In genomic region chr3:38454884-38455638, GRCh38 we compare ENCODE assay signal across 2 cellular contexts.
TF ChIP-seq lines count a peak whose summit lies in the region.

No MANE protein-coding gene starts in this region.

TF ChIP-seq in Ishikawa, 13 proteins besides CTCF, POLR2A, EP300 and RAD21 (continued from another document):
- TF ChIP-seq, protein P1, sequence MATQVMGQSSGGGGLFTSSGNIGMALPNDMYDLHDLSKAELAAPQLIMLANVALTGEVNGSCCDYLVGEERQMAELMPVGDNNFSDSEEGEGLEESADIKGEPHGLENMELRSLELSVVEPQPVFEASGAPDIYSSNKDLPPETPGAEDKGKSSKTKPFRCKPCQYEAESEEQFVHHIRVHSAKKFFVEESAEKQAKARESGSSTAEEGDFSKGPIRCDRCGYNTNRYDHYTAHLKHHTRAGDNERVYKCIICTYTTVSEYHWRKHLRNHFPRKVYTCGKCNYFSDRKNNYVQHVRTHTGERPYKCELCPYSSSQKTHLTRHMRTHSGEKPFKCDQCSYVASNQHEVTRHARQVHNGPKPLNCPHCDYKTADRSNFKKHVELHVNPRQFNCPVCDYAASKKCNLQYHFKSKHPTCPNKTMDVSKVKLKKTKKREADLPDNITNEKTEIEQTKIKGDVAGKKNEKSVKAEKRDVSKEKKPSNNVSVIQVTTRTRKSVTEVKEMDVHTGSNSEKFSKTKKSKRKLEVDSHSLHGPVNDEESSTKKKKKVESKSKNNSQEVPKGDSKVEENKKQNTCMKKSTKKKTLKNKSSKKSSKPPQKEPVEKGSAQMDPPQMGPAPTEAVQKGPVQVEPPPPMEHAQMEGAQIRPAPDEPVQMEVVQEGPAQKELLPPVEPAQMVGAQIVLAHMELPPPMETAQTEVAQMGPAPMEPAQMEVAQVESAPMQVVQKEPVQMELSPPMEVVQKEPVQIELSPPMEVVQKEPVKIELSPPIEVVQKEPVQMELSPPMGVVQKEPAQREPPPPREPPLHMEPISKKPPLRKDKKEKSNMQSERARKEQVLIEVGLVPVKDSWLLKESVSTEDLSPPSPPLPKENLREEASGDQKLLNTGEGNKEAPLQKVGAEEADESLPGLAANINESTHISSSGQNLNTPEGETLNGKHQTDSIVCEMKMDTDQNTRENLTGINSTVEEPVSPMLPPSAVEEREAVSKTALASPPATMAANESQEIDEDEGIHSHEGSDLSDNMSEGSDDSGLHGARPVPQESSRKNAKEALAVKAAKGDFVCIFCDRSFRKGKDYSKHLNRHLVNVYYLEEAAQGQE (IDR thresholded peaks at IDR 0.05; ENCODE audit: low read depth) = no peak
- TF ChIP-seq TAF1 (IDR thresholded peaks at IDR 0.05; ENCODE audit: low read depth) = peak; percentile 36; the same call in 1 of the 2 replicates
- peak; percentile 69 for TF ChIP-seq EGR1 (IDR thresholded peaks at IDR 0.05)
- TF ChIP-seq, protein P2, sequence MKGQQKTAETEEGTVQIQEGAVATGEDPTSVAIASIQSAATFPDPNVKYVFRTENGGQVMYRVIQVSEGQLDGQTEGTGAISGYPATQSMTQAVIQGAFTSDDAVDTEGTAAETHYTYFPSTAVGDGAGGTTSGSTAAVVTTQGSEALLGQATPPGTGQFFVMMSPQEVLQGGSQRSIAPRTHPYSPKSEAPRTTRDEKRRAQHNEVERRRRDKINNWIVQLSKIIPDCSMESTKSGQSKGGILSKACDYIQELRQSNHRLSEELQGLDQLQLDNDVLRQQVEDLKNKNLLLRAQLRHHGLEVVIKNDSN (IDR thresholded peaks at IDR 0.05) = no peak
TF ChIP-seq in Ishikawa: peak in this region for 3.

TF ChIP-seq in GM12878, 131 proteins besides CTCF, POLR2A, EP300 and RAD21 (continued from another document):
- TF ChIP-seq, protein P3, sequence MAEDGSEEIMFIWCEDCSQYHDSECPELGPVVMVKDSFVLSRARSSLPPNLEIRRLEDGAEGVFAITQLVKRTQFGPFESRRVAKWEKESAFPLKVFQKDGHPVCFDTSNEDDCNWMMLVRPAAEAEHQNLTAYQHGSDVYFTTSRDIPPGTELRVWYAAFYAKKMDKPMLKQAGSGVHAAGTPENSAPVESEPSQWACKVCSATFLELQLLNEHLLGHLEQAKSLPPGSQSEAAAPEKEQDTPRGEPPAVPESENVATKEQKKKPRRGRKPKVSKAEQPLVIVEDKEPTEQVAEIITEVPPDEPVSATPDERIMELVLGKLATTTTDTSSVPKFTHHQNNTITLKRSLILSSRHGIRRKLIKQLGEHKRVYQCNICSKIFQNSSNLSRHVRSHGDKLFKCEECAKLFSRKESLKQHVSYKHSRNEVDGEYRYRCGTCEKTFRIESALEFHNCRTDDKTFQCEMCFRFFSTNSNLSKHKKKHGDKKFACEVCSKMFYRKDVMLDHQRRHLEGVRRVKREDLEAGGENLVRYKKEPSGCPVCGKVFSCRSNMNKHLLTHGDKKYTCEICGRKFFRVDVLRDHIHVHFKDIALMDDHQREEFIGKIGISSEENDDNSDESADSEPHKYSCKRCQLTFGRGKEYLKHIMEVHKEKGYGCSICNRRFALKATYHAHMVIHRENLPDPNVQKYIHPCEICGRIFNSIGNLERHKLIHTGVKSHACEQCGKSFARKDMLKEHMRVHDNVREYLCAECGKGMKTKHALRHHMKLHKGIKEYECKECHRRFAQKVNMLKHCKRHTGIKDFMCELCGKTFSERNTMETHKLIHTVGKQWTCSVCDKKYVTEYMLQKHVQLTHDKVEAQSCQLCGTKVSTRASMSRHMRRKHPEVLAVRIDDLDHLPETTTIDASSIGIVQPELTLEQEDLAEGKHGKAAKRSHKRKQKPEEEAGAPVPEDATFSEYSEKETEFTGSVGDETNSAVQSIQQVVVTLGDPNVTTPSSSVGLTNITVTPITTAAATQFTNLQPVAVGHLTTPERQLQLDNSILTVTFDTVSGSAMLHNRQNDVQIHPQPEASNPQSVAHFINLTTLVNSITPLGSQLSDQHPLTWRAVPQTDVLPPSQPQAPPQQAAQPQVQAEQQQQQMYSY (CRISPR knock-in tag; IDR thresholded peaks at IDR 0.05) = no peak
- TF ChIP-seq MEF2B (IDR thresholded peaks at IDR 0.05; ENCODE audit: partially characterized antibody, poor library complexity, severe bottlenecking) (peak; percentile 22), MYC (IDR thresholded peaks at IDR 0.05; ENCODE audit: insufficient read depth, insufficient read length, insufficient replicate concordance, low read length, severe bottlenecking) (peak; percentile 58), CBX3 (IDR thresholded peaks at IDR 0.05; ENCODE audit: borderline replicate concordance, low read depth) (no peak), CEBPB (IDR thresholded peaks at IDR 0.05; ENCODE audit: borderline replicate concordance in 1 of 2, low read depth in 2 of 2, low read length in 2 of 2) (no peak), SIX5 (IDR thresholded peaks at IDR 0.05; ENCODE audit: low read depth, low read length, severe bottlenecking) (no peak), SREBF2 (IDR thresholded peaks at IDR 0.05; ENCODE audit: low read length) (no peak), SMARCA5 (IDR thresholded peaks at IDR 0.05) (no peak), EGR1 (IDR thresholded peaks at IDR 0.05; ENCODE audit: borderline replicate concordance in 1 of 2, low read depth in 2 of 2, low read length in 2 of 2) (peak in 1 of 2 experiments; percentile 76; a peak in 1 of 3 replicates), TBL1XR1 (IDR thresholded peaks at IDR 0.05; ENCODE audit: low read depth, low read length) (no peak), BHLHE40 (IDR thresholded peaks at IDR 0.05; ENCODE audit: borderline replicate concordance in 1 of 2, low read depth in 2 of 2, low read length in 1 of 2) (peak; percentile 32 to 58; a peak in 2 of 4 replicates), KDM1A (IDR thresholded peaks at IDR 0.05; ENCODE audit: borderline replicate concordance) (no peak), MAX (IDR thresholded peaks at IDR 0.05; ENCODE audit: low read depth, low read length) (peak; percentile 28; the same call in 1 of the 2 replicates), IKZF1 (conservative IDR thresholded peaks at IDR 0.05) (0 out of 2 replicates have a peak, but pooled peaks have one; percentile 21)
- TF ChIP-seq, protein P4, sequence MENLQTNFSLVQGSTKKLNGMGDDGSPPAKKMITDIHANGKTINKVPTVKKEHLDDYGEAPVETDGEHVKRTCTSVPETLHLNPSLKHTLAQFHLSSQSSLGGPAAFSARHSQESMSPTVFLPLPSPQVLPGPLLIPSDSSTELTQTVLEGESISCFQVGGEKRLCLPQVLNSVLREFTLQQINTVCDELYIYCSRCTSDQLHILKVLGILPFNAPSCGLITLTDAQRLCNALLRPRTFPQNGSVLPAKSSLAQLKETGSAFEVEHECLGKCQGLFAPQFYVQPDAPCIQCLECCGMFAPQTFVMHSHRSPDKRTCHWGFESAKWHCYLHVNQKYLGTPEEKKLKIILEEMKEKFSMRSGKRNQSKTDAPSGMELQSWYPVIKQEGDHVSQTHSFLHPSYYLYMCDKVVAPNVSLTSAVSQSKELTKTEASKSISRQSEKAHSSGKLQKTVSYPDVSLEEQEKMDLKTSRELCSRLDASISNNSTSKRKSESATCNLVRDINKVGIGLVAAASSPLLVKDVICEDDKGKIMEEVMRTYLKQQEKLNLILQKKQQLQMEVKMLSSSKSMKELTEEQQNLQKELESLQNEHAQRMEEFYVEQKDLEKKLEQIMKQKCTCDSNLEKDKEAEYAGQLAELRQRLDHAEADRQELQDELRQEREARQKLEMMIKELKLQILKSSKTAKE (IDR thresholded peaks at IDR 0.05; ENCODE audit: low read depth, poor library complexity, severe bottlenecking) = no peak
TF ChIP-seq in GM12878: peak in this region for 6.
